ENCODE assay signal across 8 cellular contexts in the genomic region with DNA sequence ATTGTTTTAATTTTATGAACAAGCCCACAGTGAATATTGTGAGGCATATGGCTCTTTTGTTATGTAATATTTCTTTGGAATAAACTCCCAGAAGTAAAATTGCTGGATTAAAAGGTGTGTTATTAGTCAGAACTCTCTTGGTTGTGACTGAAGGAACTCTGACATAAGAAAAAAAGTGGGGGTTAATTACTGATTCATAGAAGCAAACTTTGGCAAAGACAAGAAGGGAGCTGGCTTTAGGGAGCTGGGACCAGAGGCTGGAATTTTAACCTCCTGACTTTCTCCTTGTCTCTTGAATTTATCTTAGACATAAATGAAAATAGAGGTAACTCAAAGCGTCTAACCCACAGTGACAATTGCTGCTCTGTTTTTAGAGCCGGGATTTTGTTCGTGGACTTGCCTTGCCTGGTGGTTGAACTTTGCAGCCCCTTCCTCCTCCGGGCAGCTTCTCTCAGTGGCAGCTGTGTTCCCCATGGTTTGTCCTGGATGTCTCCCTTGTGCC. TPM values are rescaled to one million over a fixed set of nuclear protein-coding genes. Genes with fewer than 3 reads are reported as not detected.
DNase-seq lines count a peak whose midpoint lies in the region; ATAC-seq and TF ChIP-seq lines count a peak whose summit lies in the region.

No MANE protein-coding gene starts in this region.

- H3K4me1 ChIP-seq in foreskin keratinocyte = no peaks in the 10 kb centered on the region
- H3K4me1 ChIP-seq in sigmoid colon = peaks cover 0 to 24% (median 6%) of the 10 kb centered on the region in 4 donors

- no peaks in the 10 kb centered on the region for H3K9me2 ChIP-seq in SU-DHL-6 (replicated peaks; ENCODE audit: insufficient read depth, low read length)

- H3K27ac ChIP-seq in SU-DHL-6 (ENCODE audit: low read depth, low read length) (no peak overlapping the region), foreskin keratinocyte (peak overlapping the region; percentile 67), sigmoid colon (peak overlapping the region; percentile 94 to 96 (median 96))

- no peak for TF ChIP-seq EP300 in sigmoid colon (IDR thresholded peaks at IDR 0.05)

- peak; percentile 54 for ATAC-seq in foreskin keratinocyte

- H3K27me3 ChIP-seq in SU-DHL-6 (ENCODE audit: low read length) = no peaks in the 10 kb centered on the region
- no peaks in the 10 kb centered on the region for H3K27me3 ChIP-seq in foreskin keratinocyte
- no peaks in the 10 kb centered on the region for H3K27me3 ChIP-seq in sigmoid colon

- 0 out of 2 replicates have a peak, but pooled peaks cover 9% of the 10 kb centered on the region for H3F3A ChIP-seq in SU-DHL-6 (ENCODE audit: insufficient read depth)

- H3K79me2 ChIP-seq in SU-DHL-6 (ENCODE audit: insufficient read depth, low read length) = no peaks in the 10 kb centered on the region

- H2AFZ ChIP-seq in SU-DHL-6 (ENCODE audit: low read depth, low read length, severe bottlenecking) = peak overlapping the region; percentile 100

- H4K20me1 ChIP-seq in SU-DHL-6 (ENCODE audit: low read depth, low read length) = no peaks in the 10 kb centered on the region

- DNase-seq in SIG-M5 treated with dmso at 0.1 percent for 504 hours (lab: John Stamatoyannopoulos, UW; ENCODE audit: unreplicated experiment) (peak; percentile 54), SIG-M5 (lab: John Stamatoyannopoulos, UW) (no peak), foreskin keratinocyte (peak in 1 of 2 donors; percentile 55), sigmoid colon (no peak), occipital lobe (lab: John Stamatoyannopoulos, UW) (no peak), NCI-H2227 treated with DMSO at 0.1 percent for 48 hours (lab: John Stamatoyannopoulos, UW) (no peak), GM10266 (ENCODE audit: extremely low spot score) (no peak)

- peak overlapping the region; percentile 77 for H3K9ac ChIP-seq in SU-DHL-6 (ENCODE audit: low read length)

- WGBS in sigmoid colon, 2 donors = 4 to 13% methylated on average over 4 of the region's 4 CpGs

- peak overlapping the region; percentile 86 for H3K4me2 ChIP-seq in SU-DHL-6 (ENCODE audit: low read depth, low read length, poor library complexity, severe bottlenecking)

- no peak for TF ChIP-seq POLR2A in sigmoid colon (IDR thresholded peaks at IDR 0.05)

- TF ChIP-seq CTCF in SU-DHL-6 (IDR thresholded peaks at IDR 0.05; ENCODE audit: insufficient read depth, low read length, poor library complexity, severe bottlenecking) (no peak), foreskin keratinocyte (conservative IDR thresholded peaks at IDR 0.05) (no peak), sigmoid colon (IDR thresholded peaks at IDR 0.05) (no peak), GM10266 (IDR thresholded peaks at IDR 0.05; ENCODE audit: control insufficient read depth, insufficient read depth, low read depth, missing control alignments) (no peak)

- H3K9me3 ChIP-seq in SU-DHL-6 (ENCODE audit: insufficient read depth, low read length) (no peaks in the 10 kb centered on the region), sigmoid colon (no peaks in the 10 kb centered on the region)

- H3K36me3 ChIP-seq in SU-DHL-6 (ENCODE audit: low read length) = no peaks in the 10 kb centered on the region
- H3K36me3 ChIP-seq in sigmoid colon = no peaks in the 10 kb centered on the region

- H3K4me3 ChIP-seq in SU-DHL-6 (ENCODE audit: insufficient read depth, low read length, poor library complexity, severe bottlenecking) (peak overlapping the region; percentile 67), sigmoid colon (peak overlapping the region; percentile 56 to 89 (median 78))

- intact Hi-C loops in sigmoid colon (cut with DNase I) = loop anchor here (2.0 kb wide), 2 partner anchors 27 to 81 kb away; partner anchors contain the start of genes ARHGAP31 and B4GALT4

RNA-seq across cellular contexts. Expression of gene ARHGAP31, which starts 27.9 kb away (rescaled TPM):
- total RNA-seq in foreskin keratinocyte (4.1 and 6.9 TPM in 2 replicates), sigmoid colon (10 to 100 TPM; 11.0 to 18.0 (median 12.0) TPM), occipital lobe (3.7 TPM)
- polyA plus RNA-seq in foreskin keratinocyte (0.90 and 1.1 TPM in 2 replicates), sigmoid colon (1 to 10 TPM; 3.5 to 5.4 (median 5.2) TPM)
